In genomic region chr4:20158195-20158594, GRCh38 we compare ENCODE assay signal across 32 cellular contexts.
DNase-seq lines count a peak whose midpoint lies in the region; ATAC-seq, FAIRE-seq and TF ChIP-seq lines count a peak whose summit lies in the region.
"Had no signal": no experiment of that assay in that cellular context is flagged by ENCODE, and none has a peak within 500 bp of the region (broad histone marks: within the 10 kb centered on the region; RNA-seq: fewer than 3 reads in every experiment).

No MANE protein-coding gene starts in this region.

- peak; percentile 30 for FAIRE-seq in frontal cortex (lab: Jason Lieb, UNC)
- FAIRE-seq: A204.1, A549 had no signal

- peak overlapping the region in 1 of 2 experiments; percentile 18; a peak in 1 of 4 replicates for H3K27ac ChIP-seq in SK-N-SH (ENCODE audit: low read depth in 2 of 2, low read length in 1 of 2)
- no peak overlapping the region for H3K27ac ChIP-seq in upper lobe of right lung
- H3K27ac ChIP-seq: 22Rv1; A549; BLaER1; BLaER1 treated with 17β-estradiol and CSF1 and Interleukin-3, amounts not matched to agents 10 nM and 100 nM; C4-2B had no signal

- no peak for TF ChIP-seq RAD21 in SK-N-SH (IDR thresholded peaks at IDR 0.05; ENCODE audit: low read length)

- no peaks in the 10 kb centered on the region for H3K9me2 ChIP-seq in SK-N-SH

- H2AFZ ChIP-seq in SK-N-SH (ENCODE audit: low read depth): no peak overlapping the region

- TF ChIP-seq CTCF in SK-N-SH (IDR thresholded peaks at IDR 0.05): no peak
- TF ChIP-seq CTCF in upper lobe of right lung (IDR thresholded peaks at IDR 0.05): no peak

- H3K4me1 ChIP-seq in SK-N-SH (ENCODE audit: control insufficient read depth in 1 of 2, insufficient read depth in 2 of 2, low read depth in 1 of 2, low read length in 1 of 2) (no peaks in the 10 kb centered on the region; a peak in 1 of 4 replicates), upper lobe of right lung (no peaks in the 10 kb centered on the region)
- H3K4me1 ChIP-seq: A549; BE2C; BLaER1; BLaER1 treated with 17β-estradiol and CSF1 and Interleukin-3, amounts not matched to agents 10 nM and 100 nM; Caco-2 had no signal

- H3F3A ChIP-seq in SK-N-SH (replicated peaks; ENCODE audit: insufficient read depth): peaks cover 6% of the 10 kb centered on the region

- no peak overlapping the region for H3K4me3 ChIP-seq in SK-N-SH (ENCODE audit: low read depth in 2 of 2, low read length in 1 of 2)
- no peak overlapping the region for H3K4me3 ChIP-seq in upper lobe of right lung
- H3K4me3 ChIP-seq: A549; BLaER1; BLaER1 treated with 17β-estradiol and CSF1 and Interleukin-3, amounts not matched to agents 10 nM and 100 nM had no signal

- H3K79me2 ChIP-seq in SK-N-SH (ENCODE audit: insufficient read depth): no peaks in the 10 kb centered on the region

- H3K9me3 ChIP-seq in SK-N-SH (no peaks in the 10 kb centered on the region), upper lobe of right lung (no peaks in the 10 kb centered on the region)
- H3K9me3 ChIP-seq: A549; BE2C; BLaER1; BLaER1 treated with 17β-estradiol and CSF1 and Interleukin-3, amounts not matched to agents 10 nM and 100 nM; Caco-2 had no signal

- CTCF ChIA-PET in SK-N-SH (lab: Yijun Ruan, JAX): no interaction called here

- 10% methylated on average over 2 of the region's 2 CpGs for WGBS in SK-N-SH (ENCODE audit: low lambda C conversion rate)

- ATAC-seq in SK-N-SH treated with all-trans-retinoic acid at 6 μM for 48 hours: peak; percentile 56
- ATAC-seq in upper lobe of right lung: no peak
- ATAC-seq: A549; CD8-positive, alpha-beta T cell had no signal

- H3K27me3 ChIP-seq in SK-N-SH (ENCODE audit: insufficient read depth) (no peaks in the 10 kb centered on the region), upper lobe of right lung (no peaks in the 10 kb centered on the region)
- H3K27me3 ChIP-seq: BE2C; BLaER1; BLaER1 treated with 17β-estradiol and CSF1 and Interleukin-3, amounts not matched to agents 10 nM and 100 nM had no signal

- intact Hi-C loops in upper lobe of right lung (cut with DNase I): no loop called here

- peak in 1 of 2 experiments; percentile 91; a peak in 2 of 4 replicates for TF ChIP-seq EP300 in SK-N-SH (IDR thresholded peaks at IDR 0.05; ENCODE audit: borderline replicate concordance in 1 of 2, low read depth in 1 of 2, low read length in 1 of 2)

- H3K4me2 ChIP-seq in SK-N-SH: no peak overlapping the region
- H3K4me2 ChIP-seq: A549; BLaER1; BLaER1 treated with 17β-estradiol and CSF1 and Interleukin-3, amounts not matched to agents 10 nM and 100 nM had no signal

- no peak overlapping the region for H3K9ac ChIP-seq in SK-N-SH
- H3K9ac ChIP-seq: BLaER1; BLaER1 treated with 17β-estradiol and CSF1 and Interleukin-3, amounts not matched to agents 10 nM and 100 nM had no signal

- H4K20me1 ChIP-seq in SK-N-SH (ENCODE audit: insufficient read depth): no peaks in the 10 kb centered on the region
- H4K20me1 ChIP-seq: BLaER1; BLaER1 treated with 17β-estradiol and CSF1 and Interleukin-3, amounts not matched to agents 10 nM and 100 nM had no signal

- POLR2A ChIA-PET in SK-N-SH (lab: Yijun Ruan, JAX): no interaction called here

- DNase-seq in SK-N-SH: no peak
- no peak for DNase-seq in frontal cortex (ENCODE audit: low spot score in 2 of 2)
- no peak for DNase-seq in upper lobe of right lung
- no peak for DNase-seq in hepatic stellate cell (ENCODE audit: low spot score)
- DNase-seq in cerebellar nuclear complex (lab: John Stamatoyannopoulos, UW): no peak
- DNase-seq: 8988T; ACHN; AML-193; BE2C; C1 segment of cervical spinal cord; Caco-2; Calu3; CD4-positive, alpha-beta memory T cell; CD4-positive, alpha-beta T cell; CD4-positive, CD25-positive, alpha-beta regulatory T cell; CD8-positive, alpha-beta memory T cell; CD8-positive, alpha-beta T cell; COR-L47; DMS 273 treated with DMSO at 0.1 percent for 48 hours; DMS153; DMS53; DMS79; DMS79 treated with DMSO at 0.1 percent for 48 hours; DND-41; EL had no signal

- H3K36me3 ChIP-seq in SK-N-SH (replicated peaks in 1 of 2; ENCODE audit: control insufficient read depth in 1 of 2, insufficient read depth in 2 of 2, low read length in 1 of 2) (no peaks in the 10 kb centered on the region), upper lobe of right lung (no peaks in the 10 kb centered on the region)
- H3K36me3 ChIP-seq: BE2C; BLaER1; BLaER1 treated with 17β-estradiol and CSF1 and Interleukin-3, amounts not matched to agents 10 nM and 100 nM had no signal

TF ChIP-seq in SK-N-SH, 30 proteins besides CTCF, POLR2A, EP300 and RAD21 (continues in another document):
- TF ChIP-seq RFX5 (IDR thresholded peaks at IDR 0.05; ENCODE audit: low read length) (no peak), FOXM1 (IDR thresholded peaks at IDR 0.05; ENCODE audit: low read depth) (peak; percentile 72; the same call in 1 of the 2 replicates), TCF12 (IDR thresholded peaks at IDR 0.05) (peak; percentile 92), TEAD4 (IDR thresholded peaks at IDR 0.05; ENCODE audit: borderline replicate concordance, insufficient read depth) (peak; percentile 63; the same call in 1 of the 2 replicates), SMC3 (IDR thresholded peaks at IDR 0.05; ENCODE audit: low read depth, low read length) (no peak), SIN3A (IDR thresholded peaks at IDR 0.05; ENCODE audit: borderline replicate concordance, low read depth, low read length) (no peak), MEF2A (IDR thresholded peaks at IDR 0.05; ENCODE audit: borderline replicate concordance, low read depth) (0 out of 2 replicates have a peak, but pooled peaks have one; percentile 26), FOSL2 (IDR thresholded peaks at IDR 0.05; ENCODE audit: borderline replicate concordance, low read depth) (peak; percentile 73), JUND (IDR thresholded peaks at IDR 0.05) (peak; percentile 87), POLR2AphosphoS5 (IDR thresholded peaks at IDR 0.05; ENCODE audit: low read depth, low read length) (peak; percentile 59; the same call in 1 of the 2 replicates), CHD2 (IDR thresholded peaks at IDR 0.05; ENCODE audit: low read length, partially characterized antibody) (no peak)

TF ChIP-seq in SK-N-SH treated with all-trans-retinoic acid at 6 μM for 48 hours, 23 proteins besides CTCF, POLR2A, EP300 and RAD21:
- TF ChIP-seq TSHZ2 (CRISPR knock-in tag; IDR thresholded peaks at IDR 0.05): no peak
